18 cellular contexts compared by ENCODE assay signal in the genomic region with DNA sequence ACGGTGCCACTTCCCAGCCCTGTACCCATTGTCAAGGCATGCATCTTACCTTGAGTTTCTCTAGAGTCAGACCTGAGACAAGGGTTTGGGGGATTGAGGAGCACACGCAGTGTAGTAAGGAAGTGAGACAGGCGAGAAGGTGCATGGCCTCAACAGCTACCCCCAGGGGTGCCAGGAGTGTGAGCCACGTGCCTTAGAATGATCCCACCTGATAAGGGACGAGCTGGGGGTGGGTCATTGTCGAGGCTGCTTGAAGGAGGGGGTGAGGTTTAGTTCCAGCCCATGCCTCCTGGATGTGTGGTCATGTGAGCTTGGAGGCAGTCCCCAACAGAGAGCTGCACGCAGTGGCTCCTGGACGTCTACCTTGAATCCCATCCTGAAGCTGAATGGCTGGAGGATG.
A peak's percentile ranks its signal among the peaks of the same experiment; 100 is the strongest.
DNase-seq lines count a peak whose midpoint lies in the region; ATAC-seq and TF ChIP-seq lines count a peak whose summit lies in the region.
"Had no signal": no experiment of that assay in that cellular context is flagged by ENCODE, and none has a peak within 500 bp of the region (broad histone marks: within the 10 kb centered on the region; RNA-seq: fewer than 3 reads in every experiment).

No MANE protein-coding gene starts in this region.

- H3K36me3 Mint-ChIP-seq in endodermal cell (ENCODE audit: low read depth) (no peaks in the 10 kb centered on the region), neural crest cell (ENCODE audit: low read depth) (no peaks in the 10 kb centered on the region)
- H3K36me3 Mint-ChIP-seq: CD8-positive, alpha-beta T cell had no signal

- WGBS in endodermal cell (ENCODE audit: insufficient coverage in 1 of 2, insufficient read length in 1 of 2), 2 experiments: 81 to 92% methylated on average over 6 to 8 of the region's 8 CpGs
- WGBS in thyroid gland, 2 donors: 65 to 77% methylated on average over 8 of the region's 8 CpGs

- H3K4me1 Mint-ChIP-seq in stimulated activated naive CD8-positive, alpha-beta T cell treated with anti-CD3 and anti-CD28 coated beads, Interleukin-15, amount 100 ng/mL, for 72 hours: peaks cover 42% of the 10 kb centered on the region
- peaks cover 21% of the 10 kb centered on the region for H3K4me1 Mint-ChIP-seq in endodermal cell
- H3K4me1 Mint-ChIP-seq in neural crest cell: no peaks in the 10 kb centered on the region

- intact Hi-C loops in thyroid gland (cut with DNase I): no loop called here

- H3K27ac Mint-ChIP-seq in stimulated activated naive CD8-positive, alpha-beta T cell treated with anti-CD3 and anti-CD28 coated beads, Interleukin-15, amount 100 ng/mL, for 72 hours: peak overlapping the region; percentile 5 to 78
- no peak overlapping the region for H3K27ac Mint-ChIP-seq in endodermal cell
- H3K27ac Mint-ChIP-seq in neural crest cell (ENCODE audit: unreplicated experiment): peak overlapping the region; percentile 58
- H3K27ac Mint-ChIP-seq: B cell; CD4-positive, alpha-beta T cell; CD8-positive, alpha-beta T cell had no signal

- no peak overlapping the region for H3K27ac ChIP-seq in endodermal cell (ENCODE audit: low read depth, low read length)
- H3K27ac ChIP-seq in thyroid gland: no peak overlapping the region
- H3K27ac ChIP-seq: 22Rv1; A549; BLaER1 treated with 17β-estradiol and CSF1 and Interleukin-3, amounts not matched to agents 10 nM and 100 nM; C4-2B had no signal

- H3K27me3 ChIP-seq in endodermal cell (ENCODE audit: control insufficient read depth, insufficient read depth, low read length, poor library complexity, severe bottlenecking) (peaks cover 98% of the 10 kb centered on the region), thyroid gland (no peaks in the 10 kb centered on the region)
- H3K27me3 ChIP-seq: BLaER1 treated with 17β-estradiol and CSF1 and Interleukin-3, amounts not matched to agents 10 nM and 100 nM had no signal

- TF ChIP-seq CTCF in endodermal cell (conservative IDR thresholded peaks at IDR 0.05) (no peak), neural crest cell (conservative IDR thresholded peaks at IDR 0.05) (no peak), thyroid gland (IDR thresholded peaks at IDR 0.05) (no peak)

- ATAC-seq in stimulated activated naive CD8-positive, alpha-beta T cell treated with anti-CD3 and anti-CD28 coated beads, Interleukin-15, amount 100 ng/mL, for 72 hours: no peak
- no peak for ATAC-seq in stimulated activated naive CD8-positive, alpha-beta T cell treated with anti-CD3 and anti-CD28 coated beads, Interleukin-15, Interleukin-2, amounts not matched to agents 100 U/mL and 50 U/mL, for 24 hours
- no peak for ATAC-seq in HG03520 (IDR thresholded peaks at IDR 0.05; ENCODE audit: unreplicated experiment)
- ATAC-seq: A549; CD8-positive, alpha-beta T cell had no signal

- DNase-seq in stimulated activated naive CD8-positive, alpha-beta T cell treated with anti-CD3 and anti-CD28 coated beads, Interleukin-15, amount 100 ng/mL, for 72 hours: no peak
- no peak for DNase-seq in stimulated activated naive CD8-positive, alpha-beta T cell treated with anti-CD3 and anti-CD28 coated beads, Interleukin-15, Interleukin-2, amounts not matched to agents 100 U/mL and 50 U/mL, for 24 hours
- DNase-seq in endodermal cell (peak; percentile 52), neural crest cell (ENCODE audit: low read depth, low spot score) (no peak), thyroid gland (no peak)
- DNase-seq: AML-193; Caco-2; Calu3; CD4-positive, alpha-beta T cell; CD8-positive, alpha-beta T cell; DMS79 treated with DMSO at 0.1 percent for 48 hours; GF-D8 had no signal

- no peak overlapping the region for H3K4me3 ChIP-seq in endodermal cell (ENCODE audit: low read length)
- H3K4me3 ChIP-seq in thyroid gland (replicated peaks in 1 of 3): no peak overlapping the region
- H3K4me3 ChIP-seq: A549; BLaER1 treated with 17β-estradiol and CSF1 and Interleukin-3, amounts not matched to agents 10 nM and 100 nM had no signal

- H3K36me3 ChIP-seq in endodermal cell (ENCODE audit: control insufficient read depth, insufficient read depth, low read length) (no peaks in the 10 kb centered on the region), thyroid gland (no peaks in the 10 kb centered on the region)
- H3K36me3 ChIP-seq: BLaER1 treated with 17β-estradiol and CSF1 and Interleukin-3, amounts not matched to agents 10 nM and 100 nM had no signal

- H3K4me1 ChIP-seq in endodermal cell (ENCODE audit: control insufficient read depth, insufficient read depth, low read length): peaks cover 3% of the 10 kb centered on the region
- peaks cover 3 to 12% of the 10 kb centered on the region in 2 donors for H3K4me1 ChIP-seq in thyroid gland
- H3K4me1 ChIP-seq: A549, Caco-2 had no signal

- no peaks in the 10 kb centered on the region for H3K9me3 ChIP-seq in endodermal cell (ENCODE audit: control insufficient read depth, low read length)
- H3K9me3 ChIP-seq in thyroid gland: no peaks in the 10 kb centered on the region
- H3K9me3 ChIP-seq: A549, Caco-2 had no signal

- no peak overlapping the region for H3K9ac ChIP-seq in endodermal cell (ENCODE audit: extremely low read depth, low read length, poor library complexity, severe bottlenecking)
- H3K9ac ChIP-seq: BLaER1 treated with 17β-estradiol and CSF1 and Interleukin-3, amounts not matched to agents 10 nM and 100 nM had no signal

- H3K4me3 Mint-ChIP-seq in stimulated activated naive CD8-positive, alpha-beta T cell treated with anti-CD3 and anti-CD28 coated beads, Interleukin-15, amount 100 ng/mL, for 72 hours: no peak overlapping the region
- H3K4me3 Mint-ChIP-seq in endodermal cell: no peak overlapping the region
- no peak overlapping the region for H3K4me3 Mint-ChIP-seq in neural crest cell
- H3K4me3 Mint-ChIP-seq: B cell; CD4-positive, alpha-beta T cell; CD8-positive, alpha-beta T cell had no signal

- H3K27me3 Mint-ChIP-seq in stimulated activated naive CD8-positive, alpha-beta T cell treated with anti-CD3 and anti-CD28 coated beads, Interleukin-15, amount 100 ng/mL, for 72 hours: peaks cover 9% of the 10 kb centered on the region
- H3K27me3 Mint-ChIP-seq in endodermal cell (ENCODE audit: insufficient read depth) (peaks cover 95% of the 10 kb centered on the region), neural crest cell (ENCODE audit: low read depth) (peaks cover 6% of the 10 kb centered on the region)
- H3K27me3 Mint-ChIP-seq: CD4-positive, alpha-beta T cell had no signal

- no peaks in the 10 kb centered on the region for H3K9me3 Mint-ChIP-seq in stimulated activated naive CD8-positive, alpha-beta T cell treated with anti-CD3 and anti-CD28 coated beads, Interleukin-15, amount 100 ng/mL, for 72 hours
- H3K9me3 Mint-ChIP-seq in endodermal cell: no peaks in the 10 kb centered on the region
- H3K9me3 Mint-ChIP-seq in neural crest cell: no peaks in the 10 kb centered on the region
- H3K9me3 Mint-ChIP-seq: CD4-positive, alpha-beta T cell; CD8-positive, alpha-beta T cell had no signal

- TF ChIP-seq POLR2A in thyroid gland (IDR thresholded peaks at IDR 0.05): no peak
